Comparison of ENCODE assay signal across 1 cellular context in genomic region chr9:130895038-130895437, GRCh38.
TF ChIP-seq lines count a peak whose summit lies in the region.

No MANE protein-coding gene starts in this region.

TF ChIP-seq in K562, 482 proteins besides CTCF, POLR2A, EP300 and RAD21:
- TF ChIP-seq ZNF311 (CRISPR knock-in tag; IDR thresholded peaks at IDR 0.05) (no peak), TCFL5 (CRISPR knock-in tag; conservative IDR thresholded peaks at IDR 0.05) (no peak), ZSCAN29 (IDR thresholded peaks at IDR 0.05) (no peak), YBX1 (IDR thresholded peaks at IDR 0.05) (no peak), ZNF24 (IDR thresholded peaks at IDR 0.05) (no peak), ELF2 (CRISPR knock-in tag; IDR thresholded peaks at IDR 0.05) (no peak), SETDB1 (IDR thresholded peaks at IDR 0.05; ENCODE audit: low read length) (no peak), TEAD2 (tag; IDR thresholded peaks at IDR 0.05) (no peak), LARP7 (IDR thresholded peaks at IDR 0.05) (no peak), JUN (IDR thresholded peaks at IDR 0.05; ENCODE audit: borderline replicate concordance, low read depth, low read length) (no peak), JUN (CRISPR knock-in tag; IDR thresholded peaks at IDR 0.05; ENCODE audit: borderline replicate concordance) (no peak), ETS2 (tag; IDR thresholded peaks at IDR 0.05; ENCODE audit: borderline replicate concordance, poor library complexity, severe bottlenecking) (no peak), PHF21A (IDR thresholded peaks at IDR 0.05; ENCODE audit: borderline replicate concordance, low read depth) (no peak), RBBP5 (IDR thresholded peaks at IDR 0.05; ENCODE audit: borderline replicate concordance, insufficient read depth, low read length, poor library complexity, severe bottlenecking) (no peak), PPARD (CRISPR knock-in tag; IDR thresholded peaks at IDR 0.05) (no peak), STAT5B (CRISPR knock-in tag; IDR thresholded peaks at IDR 0.05) (no peak), CEBPB (tag; IDR thresholded peaks at IDR 0.05) (no peak), CHD1 (IDR thresholded peaks at IDR 0.05; ENCODE audit: low read length) (no peak)
- TF ChIP-seq, protein P1, sequence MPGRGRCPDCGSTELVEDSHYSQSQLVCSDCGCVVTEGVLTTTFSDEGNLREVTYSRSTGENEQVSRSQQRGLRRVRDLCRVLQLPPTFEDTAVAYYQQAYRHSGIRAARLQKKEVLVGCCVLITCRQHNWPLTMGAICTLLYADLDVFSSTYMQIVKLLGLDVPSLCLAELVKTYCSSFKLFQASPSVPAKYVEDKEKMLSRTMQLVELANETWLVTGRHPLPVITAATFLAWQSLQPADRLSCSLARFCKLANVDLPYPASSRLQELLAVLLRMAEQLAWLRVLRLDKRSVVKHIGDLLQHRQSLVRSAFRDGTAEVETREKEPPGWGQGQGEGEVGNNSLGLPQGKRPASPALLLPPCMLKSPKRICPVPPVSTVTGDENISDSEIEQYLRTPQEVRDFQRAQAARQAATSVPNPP (IDR thresholded peaks at IDR 0.05; ENCODE audit: borderline replicate concordance, insufficient read depth, insufficient read length) = no peak
- TF ChIP-seq, protein P2, sequence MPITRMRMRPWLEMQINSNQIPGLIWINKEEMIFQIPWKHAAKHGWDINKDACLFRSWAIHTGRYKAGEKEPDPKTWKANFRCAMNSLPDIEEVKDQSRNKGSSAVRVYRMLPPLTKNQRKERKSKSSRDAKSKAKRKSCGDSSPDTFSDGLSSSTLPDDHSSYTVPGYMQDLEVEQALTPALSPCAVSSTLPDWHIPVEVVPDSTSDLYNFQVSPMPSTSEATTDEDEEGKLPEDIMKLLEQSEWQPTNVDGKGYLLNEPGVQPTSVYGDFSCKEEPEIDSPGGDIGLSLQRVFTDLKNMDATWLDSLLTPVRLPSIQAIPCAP (CRISPR knock-in tag; IDR thresholded peaks at IDR 0.05; ENCODE audit: borderline replicate concordance) = no peak
